In the genomic region with DNA sequence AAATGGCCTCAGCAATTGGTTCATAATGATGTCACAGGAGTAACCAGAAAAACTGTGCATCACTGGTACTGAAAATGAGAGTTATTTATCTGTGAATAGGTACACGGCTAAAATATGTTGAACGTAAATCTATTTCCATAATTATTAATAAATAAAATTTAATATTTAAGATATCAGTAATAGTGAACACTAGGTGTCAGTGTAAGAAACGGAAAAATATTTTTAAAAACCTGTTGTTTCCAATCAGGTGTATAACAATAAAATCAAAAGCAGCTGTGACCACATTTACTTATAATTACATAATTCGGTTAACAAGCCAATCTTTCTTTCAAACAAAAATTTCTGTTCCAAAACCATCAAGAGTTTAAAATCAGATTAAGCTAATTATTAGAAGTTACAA, we compare ENCODE assay signal across 2 cellular contexts.
TF ChIP-seq lines count a peak whose summit lies in the region.

No MANE protein-coding gene starts in this region.

TF ChIP-seq in HCT116, 20 proteins besides CTCF, POLR2A, EP300 and RAD21:
- TF ChIP-seq CBX3 (IDR thresholded peaks at IDR 0.05; ENCODE audit: low read depth) (no peak), SP1 (IDR thresholded peaks at IDR 0.05; ENCODE audit: low read depth) (no peak), EZH2phosphoT487 (IDR thresholded peaks at IDR 0.05; ENCODE audit: borderline replicate concordance) (no peak), TCF7L2 (IDR thresholded peaks at IDR 0.05; ENCODE audit: borderline replicate concordance, extremely low read depth, insufficient read depth, insufficient read length) (no peak), CEBPB (IDR thresholded peaks at IDR 0.05; ENCODE audit: low read depth) (no peak), SRF (IDR thresholded peaks at IDR 0.05; ENCODE audit: low read depth) (no peak), EZH2 (IDR thresholded peaks at IDR 0.05) (no peak)
- TF ChIP-seq, protein P1, sequence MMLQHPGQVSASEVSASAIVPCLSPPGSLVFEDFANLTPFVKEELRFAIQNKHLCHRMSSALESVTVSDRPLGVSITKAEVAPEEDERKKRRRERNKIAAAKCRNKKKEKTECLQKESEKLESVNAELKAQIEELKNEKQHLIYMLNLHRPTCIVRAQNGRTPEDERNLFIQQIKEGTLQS (IDR thresholded peaks at IDR 0.05), result no peak
- TF ChIP-seq, protein P2, sequence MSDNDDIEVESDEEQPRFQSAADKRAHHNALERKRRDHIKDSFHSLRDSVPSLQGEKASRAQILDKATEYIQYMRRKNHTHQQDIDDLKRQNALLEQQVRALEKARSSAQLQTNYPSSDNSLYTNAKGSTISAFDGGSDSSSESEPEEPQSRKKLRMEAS (IDR thresholded peaks at IDR 0.05), result no peak

TF ChIP-seq in endothelial cell of umbilical vein, 7 proteins besides CTCF, POLR2A, EP300 and RAD21:
- TF ChIP-seq FOS (IDR thresholded peaks at IDR 0.05; ENCODE audit: borderline replicate concordance, insufficient read depth, low read length), result no peak
- no peak for TF ChIP-seq GATA2 (IDR thresholded peaks at IDR 0.05; ENCODE audit: insufficient read depth, insufficient read length, low read depth, low read length)
- TF ChIP-seq JUN (IDR thresholded peaks at IDR 0.05; ENCODE audit: borderline replicate concordance, insufficient read depth, insufficient read length, low read depth), result no peak
- no peak for TF ChIP-seq MYC (IDR thresholded peaks at IDR 0.05; ENCODE audit: low read depth, low read length)
- TF ChIP-seq POLR2AphosphoS5 (IDR thresholded peaks at IDR 0.05; ENCODE audit: insufficient read depth, low read depth, low read length), result no peak
- TF ChIP-seq EZH2 (IDR thresholded peaks at IDR 0.05; ENCODE audit: borderline replicate concordance, low read depth, low read length, severe bottlenecking), result no peak
- TF ChIP-seq, protein P2 (IDR thresholded peaks at IDR 0.05; ENCODE audit: insufficient read depth, insufficient read length), result no peak
